In genomic region chr5:107248065-107248695, GRCh38 we compare ENCODE assay signal across 8 cellular contexts.
DNase-seq lines count a peak whose midpoint lies in the region; ATAC-seq lines count a peak whose summit lies in the region.

No MANE protein-coding gene starts in this region.

- H3K27ac Mint-ChIP-seq in activated T-cell treated with anti-CD3 and anti-CD28 coated beads, Interleukin-2, amount 50 U/mL, for 72 hours = no peak overlapping the region

- H3K27me3 Mint-ChIP-seq in activated T-cell treated with anti-CD3 and anti-CD28 coated beads, Interleukin-2, amount 50 U/mL, for 72 hours (ENCODE audit: low read depth) = peaks cover 17% of the 10 kb centered on the region

- intact Hi-C loops in left cardiac atrium (cut with DNase I) = loop anchor here in 1 of 2 donors (10.0 kb wide), 2 partner anchors 143 to 427 kb away; partner anchors contain the start of gene EFNA5

- DNase-seq in DMS53 (lab: John Stamatoyannopoulos, UW) (peak; percentile 79), NCI-H187 (lab: John Stamatoyannopoulos, UW) (peak; percentile 7 to 33), left cardiac atrium (peak; percentile 41), retina (peak; percentile 38), NCI-H2107 treated with DMSO at 0.1 percent for 48 hours (lab: John Stamatoyannopoulos, UW; ENCODE audit: unreplicated experiment) (no peak), 8988T (no peak)
- peak; percentile 49 to 54 for DNase-seq in activated T-cell treated with anti-CD3 and anti-CD28 coated beads, Interleukin-2, amount 50 U/mL, for 72 hours

- H3K4me3 Mint-ChIP-seq in activated T-cell treated with anti-CD3 and anti-CD28 coated beads, Interleukin-2, amount 50 U/mL, for 72 hours = no peak overlapping the region

- peaks cover 0 to 4% of the 10 kb centered on the region in 2 donors for H3K9me3 Mint-ChIP-seq in activated T-cell treated with anti-CD3 and anti-CD28 coated beads, Interleukin-2, amount 50 U/mL, for 72 hours

- H3K36me3 Mint-ChIP-seq in activated T-cell treated with anti-CD3 and anti-CD28 coated beads, Interleukin-2, amount 50 U/mL, for 72 hours (ENCODE audit: insufficient read depth in 2 of 2) = no peaks in the 10 kb centered on the region

- no peaks in the 10 kb centered on the region for H3K4me1 Mint-ChIP-seq in activated T-cell treated with anti-CD3 and anti-CD28 coated beads, Interleukin-2, amount 50 U/mL, for 72 hours (ENCODE audit: low read depth)

- peak; percentile 48 for ATAC-seq in GM21381 (IDR thresholded peaks at IDR 0.05; ENCODE audit: unreplicated experiment)
- no peak for ATAC-seq in activated T-cell treated with anti-CD3 and anti-CD28 coated beads, Interleukin-2, amount 50 U/mL, for 72 hours (replicated peaks in 1 of 2)
- ATAC-seq in left cardiac atrium = peak in 1 of 2 donors; percentile 49

Comparison
In these comparisons a context has a peak if more than half of its experiments do, and no peak if none do; other contexts are left out.
1. DNase-seq: peak in DMS53 (single experiment), NCI-H187 (2 of 2), activated T-cell treated with anti-CD3 and anti-CD28 coated beads, Interleukin-2, amount 50 U/mL, for 72 hours (2 of 2), left cardiac atrium (single experiment) and retina (single experiment); none in NCI-H2107 treated with DMSO at 0.1 percent for 48 hours (single experiment) and 8988T (single experiment).